In genomic region chr17:60676758-60677307, GRCh38 we compare ENCODE assay signal across 8 cellular contexts. TPM values are rescaled to one million over a fixed set of nuclear protein-coding genes. Genes with fewer than 3 reads are reported as not detected.
A peak's percentile ranks its signal among the peaks of the same experiment; 100 is the strongest.
DNase-seq lines count a peak whose midpoint lies in the region; ATAC-seq and TF ChIP-seq lines count a peak whose summit lies in the region.

No MANE protein-coding gene starts in this region.

- H3K4me3 ChIP-seq in DOHH2 (ENCODE audit: low read length) = peak overlapping the region; percentile 82
- H3K4me3 ChIP-seq in PC-3 (ENCODE audit: low read length) = peak overlapping the region; percentile 83
- peak overlapping the region; percentile 56 for H3K4me3 ChIP-seq in epithelial cell of esophagus (ENCODE audit: low read length)
- peak overlapping the region; percentile 95 for H3K4me3 ChIP-seq in parathyroid adenoma (ENCODE audit: low read depth, low read length)

- H3K36me3 ChIP-seq in DOHH2 (ENCODE audit: control insufficient read depth, low read length) = no peaks in the 10 kb centered on the region
- H3K36me3 ChIP-seq in PC-3 (ENCODE audit: low read depth, low read length) = no peaks in the 10 kb centered on the region
- no peaks in the 10 kb centered on the region for H3K36me3 ChIP-seq in parathyroid adenoma (ENCODE audit: control insufficient read depth, insufficient read depth, low read length)

- intact Hi-C loops in PC-3 (cut with micrococcal nuclease) = loop anchor here (2.0 kb wide), 1 partner anchor 76 kb away; the partner anchor contains the start of gene PPM1D

- POLR2A ChIA-PET in PC-3 (lab: Charles Lee; ENCODE audit: unreplicated experiment) = no interaction called here

- no peaks in the 10 kb centered on the region for H3K79me2 ChIP-seq in DOHH2 (ENCODE audit: control insufficient read depth, low read length)
- H3K79me2 ChIP-seq in PC-3 (ENCODE audit: low read length) = no peaks in the 10 kb centered on the region
- no peaks in the 10 kb centered on the region for H3K79me2 ChIP-seq in parathyroid adenoma

- H3K9me2 ChIP-seq in DOHH2 (replicated peaks; ENCODE audit: control insufficient read depth, low read length) = no peaks in the 10 kb centered on the region
- H3K9me2 ChIP-seq in PC-3 (replicated peaks; ENCODE audit: low read length) = no peaks in the 10 kb centered on the region

- H3K4me1 ChIP-seq in DOHH2 (ENCODE audit: control insufficient read depth, low read length) = peaks cover 11% of the 10 kb centered on the region
- peaks cover 17% of the 10 kb centered on the region for H3K4me1 ChIP-seq in PC-3 (ENCODE audit: insufficient read depth, low read length)
- no peaks in the 10 kb centered on the region for H3K4me1 ChIP-seq in parathyroid adenoma

- H3K9ac ChIP-seq in PC-3 (ENCODE audit: low read length) (peak overlapping the region; percentile 73), parathyroid adenoma (no peak overlapping the region)

- H3K27ac ChIP-seq in DOHH2 (ENCODE audit: low read depth, low read length) (no peak overlapping the region), PC-3 (ENCODE audit: low read length) (no peak overlapping the region), parathyroid adenoma (peak overlapping the region; percentile 78)

- no peaks in the 10 kb centered on the region for H3K9me3 ChIP-seq in DOHH2 (ENCODE audit: control insufficient read depth, insufficient read depth, low read length)
- no peaks in the 10 kb centered on the region for H3K9me3 ChIP-seq in PC-3 (ENCODE audit: low read length)
- H3K9me3 ChIP-seq in parathyroid adenoma (ENCODE audit: control insufficient read depth, low read length) = no peaks in the 10 kb centered on the region

- H2AFZ ChIP-seq in PC-3 (ENCODE audit: low read length) = peak overlapping the region; percentile 96
- peak overlapping the region; percentile 91 for H2AFZ ChIP-seq in parathyroid adenoma

- CTCF ChIA-PET in PC-3 (lab: Charles Lee) = interaction anchor here (0.6 kb wide), 2 partner anchors 29 to 40 kb away, joined by 3 to 12 read pairs; no protein-coding TSS in a partner anchor

- no peak for DNase-seq in PC-3
- DNase-seq in epithelial cell of esophagus (ENCODE audit: low read depth) = no peak
- DNase-seq in OCI-M1 (lab: John Stamatoyannopoulos, UW) = no peak
- DNase-seq in GM03348 (ENCODE audit: low spot score) = no peak

- H4K20me1 ChIP-seq in DOHH2 (ENCODE audit: control insufficient read depth, insufficient read depth, low read depth, low read length) = no peaks in the 10 kb centered on the region
- no peaks in the 10 kb centered on the region for H4K20me1 ChIP-seq in PC-3 (ENCODE audit: low read length)

- ATAC-seq in PC-3 (no peak), GM21390 (IDR thresholded peaks at IDR 0.05; ENCODE audit: unreplicated experiment) (no peak), HG03520 (IDR thresholded peaks at IDR 0.05; ENCODE audit: unreplicated experiment) (no peak)

- TSS peak; percentile 96 for BruUV-seq in PC-3 (replicated peaks; lab: Mats Ljungman, UMichigan)

- no peaks in the 10 kb centered on the region for H3F3A ChIP-seq in DOHH2 (ENCODE audit: control insufficient read depth, insufficient read depth)
- no peaks in the 10 kb centered on the region for H3F3A ChIP-seq in PC-3 (ENCODE audit: low read length, unreplicated experiment)

- H3K4me2 ChIP-seq in DOHH2 (ENCODE audit: low read length) = peak overlapping the region; percentile 85
- peak overlapping the region; percentile 88 for H3K4me2 ChIP-seq in PC-3 (ENCODE audit: low read length)
- peak overlapping the region; percentile 89 for H3K4me2 ChIP-seq in parathyroid adenoma (ENCODE audit: low read length)

- TF ChIP-seq CTCF in DOHH2 (IDR thresholded peaks at IDR 0.05; ENCODE audit: low read depth, low read length, poor library complexity, severe bottlenecking) = no peak
- no peak for TF ChIP-seq CTCF in PC-3 (conservative IDR thresholded peaks at IDR 0.05; ENCODE audit: low read depth, low read length)
- no peak for TF ChIP-seq CTCF in epithelial cell of esophagus (IDR thresholded peaks at IDR 0.05; ENCODE audit: insufficient read depth, low read depth, low read length, missing control alignments)
- no peak for TF ChIP-seq CTCF in parathyroid adenoma (IDR thresholded peaks at IDR 0.05)

- H3K27me3 ChIP-seq in DOHH2 (ENCODE audit: control insufficient read depth, low read length) (no peaks in the 10 kb centered on the region), PC-3 (ENCODE audit: low read length) (no peaks in the 10 kb centered on the region), parathyroid adenoma (ENCODE audit: control insufficient read depth, insufficient read depth, low read length) (no peaks in the 10 kb centered on the region)

RNA-seq across cellular contexts. Expression of gene BCAS3, which starts 0.8 kb away (rescaled TPM):
- 25.9 and 36.9 TPM in 2 replicates for total RNA-seq in PC-3 (2014; rRNA removed)
